ENCODE assay signal across 25 cellular contexts in genomic region chr3:57036952-57037351, GRCh38. TPM values are rescaled to one million over a fixed set of nuclear protein-coding genes. Genes with fewer than 3 reads are reported as not detected.
"Had no signal": no experiment of that assay in that cellular context is flagged by ENCODE, and none has a peak within 500 bp of the region (broad histone marks: within the 10 kb centered on the region; RNA-seq: fewer than 3 reads in every experiment).

No MANE protein-coding gene starts in this region.

- H3K27me3 ChIP-seq: Peyer's patch had no signal

- H3K4me3 ChIP-seq: Peyer's patch, SK-N-MC had no signal

- DNase-seq: activated CD4-positive, alpha-beta memory T cell treated with anti-CD3 and anti-CD28 coated beads, Interleukin-2, amount 10 ng/mL, durations not matched to agents 7 days and 5 days; activated CD4-positive, alpha-beta T cell treated with anti-CD3 and anti-CD28 coated beads for 36 hours; activated CD4-positive, alpha-beta T cell treated with anti-CD3 and anti-CD28 coated beads, Interleukin-2, amount 50 U/mL, for 1 hour; activated gamma-delta T cell; activated naive CD4-positive, alpha-beta T cell treated with anti-CD3 and anti-CD28 coated beads for 36 hours; activated T-cell treated with anti-CD3 and anti-CD28 coated beads for 4 hours; activated T-cell treated with anti-CD3 and anti-CD28 coated beads, Interleukin-2, amount 50 U/mL, for 48 hours; amygdala; NCI-H1105 treated with DMSO at 0.1 percent for 48 hours; NCI-H1436 treated with DMSO at 0.1 percent for 48 hours; NCI-H187 treated with DMSO at 0.1 percent for 48 hours; NCI-H2081 treated with DMSO at 0.1 percent for 48 hours; NCI-H446; NCI-H524; Peyer's patch; SIG-M5; T-helper 1 cell had no signal

- H3K36me3 ChIP-seq: Peyer's patch had no signal

- H3K9me3 Mint-ChIP-seq: activated CD4-positive, alpha-beta memory T cell treated with anti-CD3 and anti-CD28 coated beads, Interleukin-2, amount 10 ng/mL, durations not matched to agents 7 days and 5 days; activated naive CD4-positive, alpha-beta T cell treated with anti-CD3 and anti-CD28 coated beads for 36 hours; activated T-helper 17 cell treated with anti-CD3 and anti-CD28 coated beads, Interleukin-2, amount 50 U/mL, for 72 hours had no signal

- H3K9me3 ChIP-seq: Peyer's patch had no signal

- H3K4me1 ChIP-seq: Peyer's patch had no signal

- H3K27ac ChIP-seq: Peyer's patch, SK-N-MC, VCaP had no signal

- H3K4me3 Mint-ChIP-seq: activated CD4-positive, alpha-beta memory T cell treated with anti-CD3 and anti-CD28 coated beads, Interleukin-2, amount 10 ng/mL, durations not matched to agents 7 days and 5 days; activated CD4-positive, alpha-beta T cell treated with anti-CD3 and anti-CD28 coated beads for 36 hours; activated naive CD4-positive, alpha-beta T cell treated with anti-CD3 and anti-CD28 coated beads for 36 hours; activated naive CD8-positive, alpha-beta T cell; activated T-helper 17 cell treated with anti-CD3 and anti-CD28 coated beads, Interleukin-2, amount 50 U/mL, for 72 hours; brain had no signal

- H3K27ac Mint-ChIP-seq: activated CD4-positive, alpha-beta memory T cell treated with anti-CD3 and anti-CD28 coated beads, Interleukin-2, amount 10 ng/mL, durations not matched to agents 7 days and 5 days; activated CD4-positive, alpha-beta T cell treated with anti-CD3 and anti-CD28 coated beads for 36 hours; activated naive CD4-positive, alpha-beta T cell treated with anti-CD3 and anti-CD28 coated beads for 36 hours; activated naive CD8-positive, alpha-beta T cell; activated T-helper 17 cell treated with anti-CD3 and anti-CD28 coated beads, Interleukin-2, amount 50 U/mL, for 72 hours had no signal

- ATAC-seq: activated CD4-positive, alpha-beta T cell treated with anti-CD3 and anti-CD28 coated beads for 36 hours; activated T-helper 17 cell treated with anti-CD3 and anti-CD28 coated beads, Interleukin-2, amount 50 U/mL, for 72 hours had no signal

- H3K36me3 Mint-ChIP-seq: activated naive CD8-positive, alpha-beta T cell; brain had no signal

- H3K4me1 Mint-ChIP-seq: activated CD4-positive, alpha-beta T cell treated with anti-CD3 and anti-CD28 coated beads for 36 hours; activated T-helper 17 cell treated with anti-CD3 and anti-CD28 coated beads, Interleukin-2, amount 50 U/mL, for 72 hours had no signal

RNA-seq across cellular contexts. Expression of gene SPATA12, which starts 23.5 kb away (rescaled TPM):
- total RNA-seq: activated CD4-positive, alpha-beta memory T cell treated with anti-CD3 and anti-CD28 coated beads, Interleukin-2, amount 10 ng/mL, durations not matched to agents 7 days and 5 days; activated CD4-positive, alpha-beta T cell treated with anti-CD3 and anti-CD28 coated beads for 36 hours; activated CD8-positive, alpha-beta memory T cell treated with anti-CD3 and anti-CD28 coated beads for 36 hours; activated naive CD4-positive, alpha-beta T cell treated with anti-CD3 and anti-CD28 coated beads for 36 hours; activated T-helper 17 cell treated with anti-CD3 and anti-CD28 coated beads, Interleukin-2, amount 50 U/mL, for 72 hours; astrocyte; Peyer's patch; T-helper 2 cell treated with Interferon-gamma antibody and Interleukin-4, amounts not matched to agents 100 ng/mL and 5 ng/mL, for 36 hours had no signal
